In the genomic region with DNA sequence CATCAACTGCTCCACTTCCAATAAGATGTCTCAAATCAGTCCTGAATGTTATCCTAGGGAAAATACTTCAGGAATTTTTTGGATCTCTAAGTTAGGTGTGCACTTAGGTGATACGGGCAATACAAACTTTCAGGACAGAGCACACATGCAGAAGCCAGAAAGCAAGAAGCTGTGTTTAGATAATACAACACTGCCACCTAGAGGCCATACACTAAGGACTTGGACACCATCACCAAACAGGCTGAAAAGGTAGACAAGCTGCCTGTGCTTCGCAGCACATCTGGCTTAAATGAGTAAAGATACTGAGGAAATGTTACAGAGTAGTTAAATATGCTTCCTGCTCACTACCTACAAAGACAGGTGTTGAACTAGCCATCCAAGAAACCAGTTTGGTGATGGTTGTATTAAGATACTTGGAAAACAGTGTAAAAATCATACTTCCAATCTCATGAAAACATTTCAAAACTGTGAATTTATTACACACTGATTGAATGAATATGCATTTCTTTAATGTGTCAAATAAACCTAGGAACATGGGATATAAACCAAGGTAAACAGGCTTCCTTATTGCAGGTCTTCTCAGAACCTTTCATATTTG, we compare ENCODE assay signal across 7 cellular contexts. TPM values are rescaled to one million over a fixed set of nuclear protein-coding genes. Genes with fewer than 3 reads are reported as not detected.
DNase-seq lines count a peak whose midpoint lies in the region; ATAC-seq and TF ChIP-seq lines count a peak whose summit lies in the region.

No MANE protein-coding gene starts in this region.

- no peaks in the 10 kb centered on the region for H4K20me1 ChIP-seq in neural cell (ENCODE audit: insufficient read depth)

- H3K9me3 ChIP-seq in neural cell (ENCODE audit: low read length): no peaks in the 10 kb centered on the region

- no peaks in the 10 kb centered on the region for H3K27me3 ChIP-seq in HL-60 (ENCODE audit: insufficient read depth, poor library complexity, severe bottlenecking)
- H3K27me3 ChIP-seq in neural cell (ENCODE audit: insufficient read depth, low read depth, low read length): no peaks in the 10 kb centered on the region

- H3K36me3 ChIP-seq in neural cell (ENCODE audit: insufficient read depth, low read length): peaks cover 5% of the 10 kb centered on the region

- no peaks in the 10 kb centered on the region for H3K79me2 ChIP-seq in neural cell (replicated peaks; ENCODE audit: insufficient read depth, low read length)

- no peaks in the 10 kb centered on the region for H3F3A ChIP-seq in neural cell (ENCODE audit: insufficient read depth, low read length, poor library complexity, severe bottlenecking)

- H3K9me2 ChIP-seq in neural cell (ENCODE audit: insufficient read depth, low read length): no peaks in the 10 kb centered on the region

- TF ChIP-seq CTCF in HL-60 (IDR thresholded peaks at IDR 0.05; ENCODE audit: insufficient read depth, low read length): peak; percentile 64
- TF ChIP-seq CTCF in neural cell (IDR thresholded peaks at IDR 0.05; ENCODE audit: poor library complexity, severe bottlenecking): peak; percentile 94

- H3K4me3 ChIP-seq in HL-60 (replicated peaks; ENCODE audit: insufficient read depth, low read length) (no peak overlapping the region), neural cell (ENCODE audit: low read length) (no peak overlapping the region)

- ATAC-seq in GM19463 (IDR thresholded peaks at IDR 0.05; ENCODE audit: unreplicated experiment): no peak

- H3K4me2 ChIP-seq in neural cell (ENCODE audit: low read length): no peak overlapping the region

- DNase-seq in GM04504 (ENCODE audit: low read depth): peak; percentile 63
- peak; percentile 82 to 87 for DNase-seq in HL-60 (ENCODE audit: low read depth in 1 of 2, low spot score in 1 of 2)
- peak; percentile 88 to 96 for DNase-seq in NCI-H526 (lab: John Stamatoyannopoulos, UW)
- peak; percentile 26 for DNase-seq in activated CD4-positive, alpha-beta T cell treated with anti-CD3 and anti-CD28 coated beads, Interleukin-2, amount 50 U/mL, for 1 hour
- DNase-seq in fibroblast of peridontal ligament (ENCODE audit: extremely low read depth): peak; percentile 90

- no peak overlapping the region for H3K9ac ChIP-seq in neural cell (ENCODE audit: low read length)

- TF ChIP-seq RAD21 in neural cell (conservative IDR thresholded peaks at IDR 0.05): peak; percentile 97

- H2AFZ ChIP-seq in neural cell (ENCODE audit: low read depth, low read length): no peak overlapping the region

- no peak for TF ChIP-seq EP300 in neural cell (conservative IDR thresholded peaks at IDR 0.05; ENCODE audit: poor library complexity, severe bottlenecking)

- peak overlapping the region; percentile 95 for H3K27ac ChIP-seq in HL-60 (replicated peaks)
- H3K27ac ChIP-seq in neural cell (ENCODE audit: low read length): no peak overlapping the region

TF ChIP-seq in neural cell, 6 proteins besides CTCF, POLR2A, EP300 and RAD21:
- no peak for TF ChIP-seq EZH2 (IDR thresholded peaks at IDR 0.05; ENCODE audit: borderline replicate concordance, insufficient read depth, low read length, poor library complexity, severe bottlenecking)
- TF ChIP-seq TAF1 (IDR thresholded peaks at IDR 0.05; ENCODE audit: low read depth): no peak
- peak; percentile 96 for TF ChIP-seq SMC3 (conservative IDR thresholded peaks at IDR 0.05; ENCODE audit: poor library complexity)
- TF ChIP-seq MXI1 (conservative IDR thresholded peaks at IDR 0.05; ENCODE audit: poor library complexity, severe bottlenecking): peak; percentile 39

RNA-seq across cellular contexts. Expression of a gene that starts 24.2 kb away (rescaled TPM):
- 23.3 and 23.6 TPM in 2 replicates for polyA plus RNA-seq in neural cell
- 25.1 and 27.9 TPM in 2 replicates for polyA minus RNA-seq in neural cell

RNA-seq across cellular contexts. Expression of a gene that starts 37.8 kb away (rescaled TPM):
- 2.2 and 3.0 TPM in 2 replicates for polyA plus RNA-seq in neural cell
- polyA minus RNA-seq in neural cell: 2.4 and 5.6 TPM in 2 replicates

RNA-seq across cellular contexts. Expression of a gene that starts 46.1 kb away (rescaled TPM):
- polyA plus RNA-seq in neural cell: not detected in 2 replicates
- not detected in 2 replicates for polyA minus RNA-seq in neural cell

Comparison
In these comparisons a context has a peak if more than half of its experiments do, and no peak if none do; other contexts are left out.
1. DNase-seq: peak in every context shown above with its lines; median percentile 92 in NCI-H526; 90 in fibroblast of peridontal ligament; 84 in HL-60; 63 in GM04504; 26 in activated CD4-positive, alpha-beta T cell treated with anti-CD3 and anti-CD28 coated beads, Interleukin-2, amount 50 U/mL, for 1 hour.